Comparison of ENCODE assay signal across 17 cellular contexts in genomic region chr2:2331905-2332280, GRCh38. TPM values are rescaled to one million over a fixed set of nuclear protein-coding genes. Genes with fewer than 3 reads are reported as not detected.
DNase-seq lines count a peak whose midpoint lies in the region; FAIRE-seq and TF ChIP-seq lines count a peak whose summit lies in the region.
"Had no signal": no experiment of that assay in that cellular context is flagged by ENCODE, and none has a peak within 500 bp of the region (broad histone marks: within the 10 kb centered on the region; RNA-seq: fewer than 3 reads in every experiment).

No MANE protein-coding gene starts in this region.

- peak overlapping the region; percentile 86 for H2BK12ac ChIP-seq in H1 (ENCODE audit: low read depth, low read length)

- H2AK5ac ChIP-seq in H1 (ENCODE audit: low read depth, low read length): no peak overlapping the region

- H2BK15ac ChIP-seq in H1 (ENCODE audit: low read length): no peak overlapping the region

- 9% methylated on average over 8 of the region's 8 CpGs; no CpG with 5 or more reads in 1 of the 2 experiments for WGBS in H1 (ENCODE audit: extremely low coverage in 1 of 2, insufficient coverage in 1 of 2, insufficient read length in 1 of 2, insufficient replicate concordance in 2 of 2, low coverage in 1 of 2, low lambda C conversion rate in 2 of 2, missing lambda C conversion rate in 1 of 2), 2 experiments

- peak overlapping the region; percentile 36; the same call in 1 of the 2 replicates for H3K27ac ChIP-seq in H1 (ENCODE audit: low read depth, low read length)
- H3K27ac ChIP-seq: cardiac muscle cell, esophagus muscularis mucosa, tibial nerve had no signal

- peaks cover 6% of the 10 kb centered on the region; the same call in 1 of the 2 replicates for H3K23me2 ChIP-seq in H1 (ENCODE audit: low read depth, low read length)

- H2BK120ac ChIP-seq in H1 (replicated peaks; ENCODE audit: low read depth, low read length): no peak overlapping the region

- TF ChIP-seq CTCF in H1 (IDR thresholded peaks at IDR 0.05; ENCODE audit: control extremely low read depth in 1 of 3, insufficient read depth in 1 of 3, low read depth in 1 of 3, low read length in 3 of 3): no peak

- H3K4me2 ChIP-seq in H1 (ENCODE audit: insufficient read depth in 1 of 2, low read depth in 2 of 2, low read length in 2 of 2): peak overlapping the region; percentile 53 to 82

- no peak overlapping the region for H3K23ac ChIP-seq in H1 (ENCODE audit: insufficient read length)

- H3K36me3 ChIP-seq in H1 (ENCODE audit: control insufficient read depth in 2 of 4, insufficient read depth in 4 of 4, low read length in 3 of 4): no peaks in the 10 kb centered on the region; a peak in 2 of 8 replicates
- H3K36me3 ChIP-seq: cardiac muscle cell, esophagus muscularis mucosa, tibial nerve had no signal

- TF ChIP-seq EP300 in H1 (IDR thresholded peaks at IDR 0.05; ENCODE audit: borderline replicate concordance in 1 of 2, low read depth in 2 of 2, low read length in 2 of 2): no peak

- no peaks in the 10 kb centered on the region for H3K27me3 ChIP-seq in H1 (replicated peaks in 1 of 4; ENCODE audit: control insufficient read depth in 3 of 4, extremely low read depth in 1 of 4, insufficient read depth in 3 of 4, low read length in 3 of 4)
- H3K27me3 ChIP-seq: cardiac muscle cell, esophagus muscularis mucosa, tibial nerve had no signal

- CTCF ChIA-PET in H1 (lab: Charles Lee; ENCODE audit: partially characterized antibody): interaction anchor here (1.0 to 2.7 kb wide), 2 partner anchors 8 to 212 kb away, joined by 4 to 7 read pairs; no protein-coding TSS in a partner anchor
- CTCF ChIA-PET in HEK293T (lab: Yijun Ruan, JAX): no interaction called here

- 0 out of 4 replicates have a peak, but pooled peaks of 1 of the 2 experiments have one; percentile 5 for TF ChIP-seq RAD21 in H1 (IDR thresholded peaks at IDR 0.05 in 1 of 2, conservative IDR thresholded peaks at IDR 0.05 in 1 of 2; ENCODE audit: low read depth in 2 of 2, low read length in 2 of 2)

- no peaks in the 10 kb centered on the region for H3K79me2 ChIP-seq in H1 (ENCODE audit: control insufficient read depth in 1 of 2, insufficient read depth in 2 of 2, low read length in 2 of 2)

- peak; percentile 13 for FAIRE-seq in H1 (lab: Jason Lieb, UNC)
- FAIRE-seq: GM12878, GM19239, K562 had no signal

- peaks cover 8 to 18% (median 11%) of the 10 kb centered on the region in 4 experiments; a peak in 6 of 7 replicates for H3K4me1 ChIP-seq in H1 (replicated peaks in 1 of 4; ENCODE audit: control insufficient read depth in 3 of 4, insufficient read depth in 4 of 4, low read length in 3 of 4)
- H3K4me1 ChIP-seq: esophagus muscularis mucosa, tibial nerve had no signal

- peak overlapping the region; percentile 55; the same call in 1 of the 2 replicates for H3K18ac ChIP-seq in H1 (ENCODE audit: extremely low read depth, low read length)

- peak overlapping the region in 2 of 4 experiments; percentile 27 to 28; a peak in 4 of 7 replicates for H3K9ac ChIP-seq in H1 (replicated peaks in 1 of 4; ENCODE audit: extremely low read depth in 1 of 4, low read depth in 3 of 4, low read length in 3 of 4)

- peak overlapping the region in 3 of 4 experiments; percentile 4 to 29 (median 15); a peak in 3 of 8 replicates for H3K4me3 ChIP-seq in H1 (ENCODE audit: extremely low read depth in 1 of 4, insufficient read depth in 2 of 4, low read depth in 3 of 4, low read length in 4 of 4)
- H3K4me3 ChIP-seq: cardiac muscle cell, esophagus muscularis mucosa, GM12878, K562, tibial nerve had no signal

- H3K56ac ChIP-seq in H1 (replicated peaks; ENCODE audit: insufficient read length, low read depth, low read length): no peak overlapping the region

- H3K14ac ChIP-seq in H1 (ENCODE audit: insufficient read length): no peak overlapping the region

- H3K79me1 ChIP-seq in H1 (ENCODE audit: low read depth, low read length): no peaks in the 10 kb centered on the region

- peak overlapping the region; percentile 69 for H4K91ac ChIP-seq in H1 (replicated peaks; ENCODE audit: insufficient read length, low read length)

- H3K4ac ChIP-seq in H1 (replicated peaks; ENCODE audit: insufficient read length, low read depth, low read length): no peak overlapping the region

- H2BK20ac ChIP-seq in H1 (ENCODE audit: low read length): peak overlapping the region; percentile 75

- H3K9me3 ChIP-seq in H1 (ENCODE audit: insufficient read depth in 2 of 2, low read depth in 1 of 2, low read length in 1 of 2): peaks cover 13 to 18% of the 10 kb centered on the region in 2 experiments

- POLR2A ChIA-PET in H1 (lab: Charles Lee; ENCODE audit: partially characterized antibody) (no interaction called here), HEK293T (lab: Yijun Ruan, JAX) (no interaction called here)

- peak overlapping the region; percentile 86 for H2AFZ ChIP-seq in H1 (ENCODE audit: low read length)

- no peak for TF ChIP-seq POLR2A in H1 (IDR thresholded peaks at IDR 0.05; ENCODE audit: control extremely low read depth in 1 of 2, low read depth in 2 of 2, low read length in 2 of 2)

- peak overlapping the region; percentile 56; the same call in 1 of the 2 replicates for H2BK5ac ChIP-seq in H1 (ENCODE audit: low read depth, low read length)

- H4K5ac ChIP-seq in H1 (ENCODE audit: insufficient read length, low read depth, low read length): no peak overlapping the region

- no peak overlapping the region for H4K8ac ChIP-seq in H1 (ENCODE audit: extremely low read depth, insufficient read depth, low read length)

- H4K20me1 ChIP-seq in H1 (replicated peaks in 1 of 2; ENCODE audit: control insufficient read depth in 1 of 2, insufficient read depth in 2 of 2, low read length in 2 of 2): no peaks in the 10 kb centered on the region

- DNase-seq in NCI-H146 (lab: John Stamatoyannopoulos, UW): peak; percentile 94
- DNase-seq in NCI-H526 (lab: John Stamatoyannopoulos, UW): peak; percentile 58 to 71
- peak; percentile 58 to 63 for DNase-seq in H1 (ENCODE audit: low read depth in 1 of 2, low spot score in 2 of 2)
- peak; percentile 58 for DNase-seq in superior temporal gyrus (ENCODE audit: extremely low spot score)
- DNase-seq in T1000 (lab: John Stamatoyannopoulos, UW): no peak
- DNase-seq in stimulated activated naive CD4-positive, alpha-beta T cell (lab: John Stamatoyannopoulos, UW): no peak
- DNase-seq in HEK293T (ENCODE audit: extremely low spot score): no peak
- DNase-seq: activated CD4-positive, alpha-beta T cell treated with anti-CD3 and anti-CD28 coated beads, Interleukin-2, amount 10 ng/mL, durations not matched to agents 7 days and 5 days; activated effector memory CD4-positive, alpha-beta T cell treated with Interleukin-2 at 50 U/mL for 16 hours; HFFc6; T-helper 1 cell had no signal

TF ChIP-seq in H1, 55 proteins besides CTCF, POLR2A, EP300 and RAD21 (continues in another document):
- no peak for TF ChIP-seq TCF12 (IDR thresholded peaks at IDR 0.05; ENCODE audit: low read depth, low read length)
- TF ChIP-seq MAX (IDR thresholded peaks at IDR 0.05): peak; percentile 57
- no peak for TF ChIP-seq ATF3 (IDR thresholded peaks at IDR 0.05; ENCODE audit: insufficient read depth, low read depth, low read length)
- no peak for TF ChIP-seq JUN (IDR thresholded peaks at IDR 0.05; ENCODE audit: low read depth, low read length)
- no peak for TF ChIP-seq KDM1A (IDR thresholded peaks at IDR 0.05; ENCODE audit: borderline replicate concordance, low read length)
- no peak for TF ChIP-seq CHD1 (IDR thresholded peaks at IDR 0.05; ENCODE audit: low read depth, low read length)
- TF ChIP-seq CEBPB (IDR thresholded peaks at IDR 0.05; ENCODE audit: low read depth, low read length): peak; percentile 78
- 0 out of 2 replicates have a peak, but pooled peaks have one; percentile 21 for TF ChIP-seq TAF1 (IDR thresholded peaks at IDR 0.05; ENCODE audit: low read depth, low read length)
- TF ChIP-seq RFX5 (IDR thresholded peaks at IDR 0.05; ENCODE audit: borderline replicate concordance, low read depth, low read length): no peak

TF ChIP-seq in HEK293T, 16 proteins besides CTCF, POLR2A, EP300 and RAD21:
- no peak for TF ChIP-seq TARDBP (IDR thresholded peaks at IDR 0.05)
- TF ChIP-seq ZNF384 (IDR thresholded peaks at IDR 0.05): no peak
- no peak for TF ChIP-seq BHLHE40 (IDR thresholded peaks at IDR 0.05; ENCODE audit: borderline replicate concordance)
- TF ChIP-seq ARNT (IDR thresholded peaks at IDR 0.05): no peak

RNA-seq across cellular contexts. Expression of gene MYT1L, which starts 0.8 kb away (rescaled TPM):
- total RNA-seq in H1 (2021; fragmentation: NEBNext Ultra II Directional; extraction: Animal tissue kit (Norgen Biotek cat#: 25700)): not detected in 2 replicates
- polyA plus RNA-seq in H1 (2011; rRNA removed): 0.03 and 0.08 TPM in 2 replicates
- polyA plus RNA-seq in H1 (2011; cell fraction: cytosol; rRNA removed): 0.05 TPM
- polyA plus RNA-seq in H1 (2011; cell fraction: nucleus; rRNA removed): 0.23 TPM
- 0.11 to 0.12 TPM in 2 of 4 replicates, not detected in the others for polyA plus RNA-seq in H1 (2012, experiment 1 of 2)
- polyA plus RNA-seq in H1 (2012, experiment 2 of 2): not detected
- polyA plus RNA-seq in H1 (2013, experiment 1 of 2): 0.12 TPM
- polyA plus RNA-seq in H1 (2013, experiment 2 of 2): 0.09 TPM
- polyA minus RNA-seq in H1 (2011; rRNA and poly(A)+ RNA removed): not detected in 2 replicates
- not detected for polyA minus RNA-seq in H1 (2011; cell fraction: cytosol; rRNA and poly(A)+ RNA removed)
- polyA minus RNA-seq in H1 (2011; cell fraction: nucleus; rRNA and poly(A)+ RNA removed): 0.70 TPM
- total RNA-seq: activated CD4-positive, alpha-beta T cell treated with anti-CD3 and anti-CD28 coated beads, Interleukin-2, amount 10 ng/mL, durations not matched to agents 7 days and 5 days; GM12878; HFFc6; K562; tibial nerve had no signal
- polyA plus RNA-seq: cardiac muscle cell, GM12878, K562 had no signal

Comparison
In these comparisons a context has a peak if more than half of its experiments do, and no peak if none do; other contexts are left out.
1. DNase-seq: peak in NCI-H146 (single experiment), NCI-H526 (2 of 2), H1 (2 of 2) and superior temporal gyrus (single experiment); none in T1000 (single experiment), stimulated activated naive CD4-positive, alpha-beta T cell (0 of 6) and HEK293T (single experiment).